ENCODE assay signal across 8 cellular contexts in the genomic region with DNA sequence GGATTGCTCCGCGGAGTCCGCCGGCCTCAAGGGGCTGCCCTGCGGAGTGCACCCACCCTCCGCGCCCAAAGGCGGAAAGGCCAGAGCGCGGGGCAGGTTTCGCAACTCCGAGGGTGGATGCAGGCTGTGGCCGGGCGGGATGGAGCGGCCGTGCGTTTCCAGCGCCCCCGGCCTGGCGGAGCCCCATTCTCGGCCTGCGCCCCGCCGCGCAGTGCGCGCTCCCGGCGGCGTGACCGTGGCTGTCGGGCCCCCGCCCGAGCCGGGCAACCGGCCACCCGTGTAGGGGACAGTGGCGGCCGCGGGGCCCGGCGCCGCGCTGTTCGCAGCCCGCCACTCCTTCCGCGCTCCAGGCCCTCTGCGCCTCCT. TPM values are rescaled to one million over a fixed set of nuclear protein-coding genes. Genes with fewer than 3 reads are reported as not detected.
DNase-seq lines count a peak whose midpoint lies in the region; ATAC-seq and TF ChIP-seq lines count a peak whose summit lies in the region.

No MANE protein-coding gene starts in this region.

- no peaks in the 10 kb centered on the region for H3K36me3 ChIP-seq in gastroesophageal sphincter

- CTCF ChIA-PET in activated CD4-positive, alpha-beta T cell treated with anti-CD3 and anti-CD28 coated beads for 36 hours (lab: Charles Lee) = interaction anchor here (1.1 to 1.6 kb wide), 3 partner anchors 14 to 102 kb away, joined by 3 to 5 read pairs (median 4); no protein-coding TSS in a partner anchor
- CTCF ChIA-PET in activated CD4-positive, alpha-beta T cell treated with anti-CD3 and anti-CD28 coated beads, Interleukin-2, amount 10 ng/mL, durations not matched to agents 7 days and 5 days (lab: Charles Lee) = interaction anchor here (2.2 kb wide), 1 partner anchor 13 kb away, joined by 7 read pairs; no protein-coding TSS in a partner anchor

- TF ChIP-seq EP300 in gastroesophageal sphincter (IDR thresholded peaks at IDR 0.05) = no peak

- peak; percentile 1 for ATAC-seq in activated CD4-positive, alpha-beta T cell treated with anti-CD3 and anti-CD28 coated beads for 36 hours
- peak; percentile 28 for ATAC-seq in HG03095 (IDR thresholded peaks at IDR 0.05; ENCODE audit: unreplicated experiment)
- peak; percentile 68 for ATAC-seq in gastroesophageal sphincter

- peak overlapping the region; percentile 62 to 95 for H3K4me3 ChIP-seq in gastroesophageal sphincter

- peak overlapping the region; percentile 94 to 98 (median 97) for H3K27ac ChIP-seq in gastroesophageal sphincter

- H3K4me3 Mint-ChIP-seq in activated CD4-positive, alpha-beta T cell treated with anti-CD3 and anti-CD28 coated beads for 36 hours = peak overlapping the region; percentile 96
- H3K4me3 Mint-ChIP-seq in activated CD4-positive, alpha-beta T cell treated with anti-CD3 and anti-CD28 coated beads, Interleukin-2, amount 10 ng/mL, durations not matched to agents 7 days and 5 days = peak overlapping the region; percentile 93
- peak overlapping the region; percentile 96 for H3K4me3 Mint-ChIP-seq in osteocyte (ENCODE audit: unreplicated experiment)

- peaks cover 2 to 63% (median 19%) of the 10 kb centered on the region in 3 donors for H3K4me1 ChIP-seq in gastroesophageal sphincter

- H3K9me3 Mint-ChIP-seq in activated CD4-positive, alpha-beta T cell treated with anti-CD3 and anti-CD28 coated beads for 36 hours (ENCODE audit: low read depth) = no peaks in the 10 kb centered on the region
- H3K9me3 Mint-ChIP-seq in activated CD4-positive, alpha-beta T cell treated with anti-CD3 and anti-CD28 coated beads, Interleukin-2, amount 10 ng/mL, durations not matched to agents 7 days and 5 days = no peaks in the 10 kb centered on the region
- no peaks in the 10 kb centered on the region for H3K9me3 Mint-ChIP-seq in osteocyte (ENCODE audit: unreplicated experiment)

- peaks cover 4% of the 10 kb centered on the region for H3K36me3 Mint-ChIP-seq in activated CD4-positive, alpha-beta T cell treated with anti-CD3 and anti-CD28 coated beads for 36 hours (ENCODE audit: low read depth)
- H3K36me3 Mint-ChIP-seq in activated CD4-positive, alpha-beta T cell treated with anti-CD3 and anti-CD28 coated beads, Interleukin-2, amount 10 ng/mL, durations not matched to agents 7 days and 5 days (ENCODE audit: low read depth) = no peaks in the 10 kb centered on the region
- H3K36me3 Mint-ChIP-seq in osteocyte (ENCODE audit: unreplicated experiment) = no peaks in the 10 kb centered on the region

- DNase-seq in activated CD4-positive, alpha-beta T cell treated with anti-CD3 and anti-CD28 coated beads for 36 hours = no peak
- no peak for DNase-seq in activated CD4-positive, alpha-beta T cell treated with anti-CD3 and anti-CD28 coated beads, Interleukin-2, amount 50 U/mL, for 1 hour
- DNase-seq in activated CD4-positive, alpha-beta T cell treated with anti-CD3 and anti-CD28 coated beads, Interleukin-2, amount 10 ng/mL, durations not matched to agents 7 days and 5 days = no peak
- no peak for DNase-seq in osteocyte (ENCODE audit: extremely low spot score, unreplicated experiment)
- DNase-seq in middle frontal gyrus (ENCODE audit: extremely low spot score, low spot score) = no peak
- DNase-seq in OCI-M1 (lab: John Stamatoyannopoulos, UW) = no peak

- no peaks in the 10 kb centered on the region for H3K9me3 ChIP-seq in gastroesophageal sphincter

- POLR2A ChIA-PET in activated CD4-positive, alpha-beta T cell treated with anti-CD3 and anti-CD28 coated beads for 36 hours (lab: Charles Lee) = interaction anchor here (1.2 kb wide), 1 partner anchor 19 kb away, joined by 3 read pairs; no protein-coding TSS in a partner anchor
- POLR2A ChIA-PET in activated CD4-positive, alpha-beta T cell treated with anti-CD3 and anti-CD28 coated beads, Interleukin-2, amount 10 ng/mL, durations not matched to agents 7 days and 5 days (lab: Charles Lee) = interaction anchor here (0.6 kb wide), 1 partner anchor 143 kb away, joined by 3 read pairs; no protein-coding TSS in a partner anchor

- intact Hi-C loops in activated CD4-positive, alpha-beta T cell treated with anti-CD3 and anti-CD28 coated beads for 36 hours (cut with DNase I, micrococcal nuclease) = loop anchor here (1.0 to 10.0 kb wide), 15 partner anchors 101 to 1667 kb away; a partner anchor contains a TSS

- TF ChIP-seq POLR2A in gastroesophageal sphincter (IDR thresholded peaks at IDR 0.05) = no peak

- H3K27ac Mint-ChIP-seq in activated CD4-positive, alpha-beta T cell treated with anti-CD3 and anti-CD28 coated beads for 36 hours = peak overlapping the region; percentile 90
- peak overlapping the region; percentile 96 for H3K27ac Mint-ChIP-seq in activated CD4-positive, alpha-beta T cell treated with anti-CD3 and anti-CD28 coated beads, Interleukin-2, amount 10 ng/mL, durations not matched to agents 7 days and 5 days
- peak overlapping the region; percentile 96 for H3K27ac Mint-ChIP-seq in osteocyte (ENCODE audit: unreplicated experiment)

- H3K27me3 Mint-ChIP-seq in activated CD4-positive, alpha-beta T cell treated with anti-CD3 and anti-CD28 coated beads for 36 hours = no peaks in the 10 kb centered on the region
- peaks cover 24% of the 10 kb centered on the region for H3K27me3 Mint-ChIP-seq in activated CD4-positive, alpha-beta T cell treated with anti-CD3 and anti-CD28 coated beads, Interleukin-2, amount 10 ng/mL, durations not matched to agents 7 days and 5 days
- H3K27me3 Mint-ChIP-seq in osteocyte (ENCODE audit: unreplicated experiment) = peaks cover 9% of the 10 kb centered on the region

- H3K4me1 Mint-ChIP-seq in activated CD4-positive, alpha-beta T cell treated with anti-CD3 and anti-CD28 coated beads for 36 hours = peaks cover 51% of the 10 kb centered on the region
- H3K4me1 Mint-ChIP-seq in activated CD4-positive, alpha-beta T cell treated with anti-CD3 and anti-CD28 coated beads, Interleukin-2, amount 10 ng/mL, durations not matched to agents 7 days and 5 days = peaks cover 46% of the 10 kb centered on the region
- peaks cover 45% of the 10 kb centered on the region for H3K4me1 Mint-ChIP-seq in osteocyte (ENCODE audit: unreplicated experiment)

- peak in 1 of 4 experiments; percentile 6 for TF ChIP-seq CTCF in gastroesophageal sphincter (IDR thresholded peaks at IDR 0.05)
- TF ChIP-seq CTCF in osteocyte (IDR thresholded peaks at IDR 0.05) = no peak

- H3K27me3 ChIP-seq in gastroesophageal sphincter = no peaks in the 10 kb centered on the region

- WGBS in gastroesophageal sphincter (ENCODE audit: low coverage in 1 of 2), 2 donors = 0% methylated on average over 1 of the region's 49 CpGs; no CpG with 5 or more reads in 1 of the 2 donors

RNA-seq across cellular contexts. Expression of a gene that starts 0.3 kb away (rescaled TPM):
- 10 to 100 TPM; 12.4 to 12.5 TPM for total RNA-seq in activated CD4-positive, alpha-beta T cell treated with anti-CD3 and anti-CD28 coated beads for 36 hours
- 1 to 10 TPM; 5.8 to 6.7 TPM for total RNA-seq in activated CD4-positive, alpha-beta T cell treated with anti-CD3 and anti-CD28 coated beads, Interleukin-2, amount 10 ng/mL, durations not matched to agents 7 days and 5 days
- total RNA-seq in gastroesophageal sphincter (10 to 100 TPM; 72.7 to 92.2 (median 88.3) TPM), osteocyte (44.2 and 47.7 TPM in 2 replicates)

Comparison
In these comparisons a context has a peak if more than half of its experiments do, and no peak if none do; other contexts are left out.
1. ATAC-seq: peak in every context shown above with its lines; median percentile 68 in gastroesophageal sphincter; 28 in HG03095; 1 in activated CD4-positive, alpha-beta T cell treated with anti-CD3 and anti-CD28 coated beads for 36 hours.